ENCODE assay signal across 8 cellular contexts in genomic region chrX:24465524-24465850, GRCh38. TPM values are rescaled to one million over a fixed set of nuclear protein-coding genes. Genes with fewer than 3 reads are reported as not detected.
DNase-seq lines count a peak whose midpoint lies in the region; ATAC-seq and TF ChIP-seq lines count a peak whose summit lies in the region.

No MANE protein-coding gene starts in this region.

- intact Hi-C loops in heart right ventricle (cut with DNase I) = loop anchor here in 1 of 10 donors (2.0 kb wide), 1 partner anchor 13 kb away; no protein-coding TSS in a partner anchor

- DNase-seq in GM12864 (ENCODE audit: low read depth) (no peak), WTC11 (ENCODE audit: low spot score) (no peak), heart right ventricle (no peak), smooth muscle cell (lab: John Stamatoyannopoulos, UW; ENCODE audit: unreplicated experiment) (no peak), NCI-H1105 treated with DMSO at 0.1 percent for 48 hours (lab: John Stamatoyannopoulos, UW) (no peak), Ammon's horn (ENCODE audit: low spot score) (no peak), amniotic stem cell (lab: John Stamatoyannopoulos, UW) (no peak)

- POLR2A ChIA-PET in WTC11 (lab: Charles Lee) = interaction anchor here (0.6 to 1.0 kb wide), 2 partner anchors 22 to 266 kb away, joined by 3 to 5 read pairs; no protein-coding TSS in a partner anchor

- no peaks in the 10 kb centered on the region for H3K36me3 Mint-ChIP-seq in WTC11

- peak overlapping the region; percentile 45 for H3K9ac ChIP-seq in smooth muscle cell (ENCODE audit: low read depth)

- H3K4me1 Mint-ChIP-seq in WTC11 = peaks cover 24% of the 10 kb centered on the region

- no peaks in the 10 kb centered on the region for H3K9me3 Mint-ChIP-seq in WTC11

- H3K36me3 ChIP-seq in heart right ventricle = no peaks in the 10 kb centered on the region
- no peaks in the 10 kb centered on the region for H3K36me3 ChIP-seq in smooth muscle cell (ENCODE audit: low read depth)

- H3K4me1 ChIP-seq in heart right ventricle = peaks cover 0 to 23% (median 6%) of the 10 kb centered on the region in 9 donors
- peaks cover 11% of the 10 kb centered on the region for H3K4me1 ChIP-seq in smooth muscle cell (ENCODE audit: low read depth)

- H3K27ac ChIP-seq in heart right ventricle = peak overlapping the region in 9 of 10 donors; percentile 40 to 90 (median 68)
- no peak overlapping the region for H3K27ac ChIP-seq in smooth muscle cell (ENCODE audit: low read depth)

- 1% methylated on average over 19 to 27 of the region's 27 CpGs for WGBS in heart right ventricle, 2 donors
- WGBS in smooth muscle cell (ENCODE audit: low lambda C conversion rate) = 2% methylated on average over 21 of the region's 27 CpGs

- H3K4me3 Mint-ChIP-seq in WTC11 = peak overlapping the region; percentile 69

- peak overlapping the region; percentile 82 for H3K4me3 ChIP-seq in GM12864 (ENCODE audit: low read depth, low read length)
- peak overlapping the region; percentile 55 to 86 (median 77) for H3K4me3 ChIP-seq in heart right ventricle
- peak overlapping the region; percentile 95 for H3K4me3 ChIP-seq in smooth muscle cell

- H3K27ac Mint-ChIP-seq in WTC11 = no peak overlapping the region

- H3F3A ChIP-seq in smooth muscle cell (ENCODE audit: low read depth) = no peaks in the 10 kb centered on the region

- H3K27me3 Mint-ChIP-seq in WTC11 (ENCODE audit: low read depth) = no peaks in the 10 kb centered on the region; the same call in 1 of the 2 replicates

- H3K27me3 ChIP-seq in heart right ventricle = peaks cover 0 to 4% (median 0%) of the 10 kb centered on the region in 7 donors
- no peaks in the 10 kb centered on the region for H3K27me3 ChIP-seq in smooth muscle cell (ENCODE audit: low read depth)

- H2AFZ ChIP-seq in smooth muscle cell (ENCODE audit: low read depth) = peak overlapping the region; percentile 99

- peak; percentile 10 for ATAC-seq in HG02943 (IDR thresholded peaks at IDR 0.05; ENCODE audit: low read depth, unreplicated experiment)
- no peak for ATAC-seq in WTC11
- ATAC-seq in heart right ventricle = no peak

- CTCF ChIA-PET in WTC11 (lab: Charles Lee) = interaction anchor here (0.6 to 1.2 kb wide), 6 partner anchors 27 to 206 kb away, joined by 3 to 5 read pairs (median 4); no protein-coding TSS in a partner anchor

- peaks cover 15% of the 10 kb centered on the region for H3K79me2 ChIP-seq in smooth muscle cell (ENCODE audit: low read depth)

- no peak for TF ChIP-seq CTCF in GM12864 (IDR thresholded peaks at IDR 0.05; ENCODE audit: low read depth, low read length, missing control alignments)
- TF ChIP-seq CTCF in WTC11 (IDR thresholded peaks at IDR 0.05) = no peak
- no peak for TF ChIP-seq CTCF in heart right ventricle (IDR thresholded peaks at IDR 0.05)
- TF ChIP-seq CTCF in smooth muscle cell (IDR thresholded peaks at IDR 0.05; ENCODE audit: borderline replicate concordance, insufficient read depth, poor library complexity, severe bottlenecking) = no peak

- peaks cover 11% of the 10 kb centered on the region for H4K20me1 ChIP-seq in smooth muscle cell (ENCODE audit: low read depth)

- peak overlapping the region; percentile 100 for H3K4me2 ChIP-seq in smooth muscle cell

- H3K9me3 ChIP-seq in heart right ventricle (no peaks in the 10 kb centered on the region), smooth muscle cell (replicated peaks; ENCODE audit: low read depth) (no peaks in the 10 kb centered on the region)

TF ChIP-seq in WTC11, 78 proteins besides CTCF, POLR2A, EP300 and RAD21:
- TF ChIP-seq ARID4B (CRISPR knock-in tag; IDR thresholded peaks at IDR 0.05; ENCODE audit: borderline replicate concordance) (0 out of 2 replicates have a peak, but pooled peaks have one; percentile 3), STAT6 (CRISPR knock-in tag; conservative IDR thresholded peaks at IDR 0.05; ENCODE audit: low read depth) (no peak), PREB (CRISPR knock-in tag; IDR thresholded peaks at IDR 0.05; ENCODE audit: borderline replicate concordance) (no peak), SMAD4 (CRISPR knock-in tag; IDR thresholded peaks at IDR 0.05) (no peak)
- TF ChIP-seq, protein P1, sequence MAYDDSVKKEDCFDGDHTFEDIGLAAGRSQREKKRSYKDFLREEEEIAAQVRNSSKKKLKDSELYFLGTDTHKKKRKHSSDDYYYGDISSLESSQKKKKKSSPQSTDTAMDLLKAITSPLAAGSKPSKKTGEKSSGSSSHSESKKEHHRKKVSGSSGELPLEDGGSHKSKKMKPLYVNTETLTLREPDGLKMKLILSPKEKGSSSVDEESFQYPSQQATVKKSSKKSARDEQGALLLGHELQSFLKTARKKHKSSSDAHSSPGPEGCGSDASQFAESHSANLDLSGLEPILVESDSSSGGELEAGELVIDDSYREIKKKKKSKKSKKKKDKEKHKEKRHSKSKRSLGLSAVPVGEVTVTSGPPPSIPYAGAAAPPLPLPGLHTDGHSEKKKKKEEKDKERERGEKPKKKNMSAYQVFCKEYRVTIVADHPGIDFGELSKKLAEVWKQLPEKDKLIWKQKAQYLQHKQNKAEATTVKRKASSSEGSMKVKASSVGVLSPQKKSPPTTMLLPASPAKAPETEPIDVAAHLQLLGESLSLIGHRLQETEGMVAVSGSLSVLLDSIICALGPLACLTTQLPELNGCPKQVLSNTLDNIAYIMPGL (CRISPR knock-in tag; IDR thresholded peaks at IDR 0.05) = peak; percentile 4; the same call in 1 of the 2 replicates

RNA-seq across cellular contexts. Expression of gene PDK3, which starts 0.4 kb away (rescaled TPM):
- total RNA-seq in WTC11 (2021) (34.4 to 38.1 TPM (median 36.8 TPM) in 3 replicates), heart right ventricle (10 to 100 TPM in 6 of 10 donors, 1 to 10 TPM in 4; 3.8 to 18.4 (median 10.5) TPM), smooth muscle cell (30.7 and 48.2 TPM in 2 replicates)
- polyA plus RNA-seq in heart right ventricle (1 to 10 TPM; 1.8 to 2.2 TPM), smooth muscle cell (23.1 and 27.1 TPM in 2 replicates)
